ENCODE assay signal across 8 cellular contexts in genomic region chr1:248863011-248863881, GRCh38. TPM values are rescaled to one million over a fixed set of nuclear protein-coding genes. Genes with fewer than 3 reads are reported as not detected.
A peak's percentile ranks its signal among the peaks of the same experiment; 100 is the strongest.
DNase-seq lines count a peak whose midpoint lies in the region; TF ChIP-seq lines count a peak whose summit lies in the region.

No MANE protein-coding gene starts in this region.

- no peak overlapping the region for H3K23ac ChIP-seq in H9 (ENCODE audit: insufficient read length, low read depth, low read length)

- DNase-seq in ELR (ENCODE audit: low read depth) (peak; percentile 81), H9 (peak; percentile 82), SIG-M5 (lab: John Stamatoyannopoulos, UW) (peak; percentile 69), germinal center (ENCODE audit: low spot score) (peak; percentile 77), occipital lobe (lab: John Stamatoyannopoulos, UW) (peak; percentile 79), testis (peak; percentile 96)
- DNase-seq in activated gamma-delta T cell treated with anti-CD3 and anti-CD28 coated beads, Interleukin-2, amount 50 U/mL, for 16 hours (ENCODE audit: low read depth): peak; percentile 63

- no peak overlapping the region for H3T11ph ChIP-seq in H9 (ENCODE audit: low read length)

- no peaks in the 10 kb centered on the region for H4K20me1 ChIP-seq in H9 (ENCODE audit: control insufficient read depth, insufficient read depth, insufficient read length)
- H4K20me1 ChIP-seq in Loucy (ENCODE audit: insufficient read depth, low read length, poor library complexity, severe bottlenecking): no peaks in the 10 kb centered on the region

- H2AK5ac ChIP-seq in H9 (ENCODE audit: insufficient read length, low read length): no peak overlapping the region

- H3K9ac ChIP-seq in H9 (ENCODE audit: extremely low read depth, insufficient read length, low read length) (peak overlapping the region; percentile 39), Loucy (ENCODE audit: low read depth, low read length, poor library complexity, severe bottlenecking) (peak overlapping the region; percentile 74)

- H3K9me3 ChIP-seq in H9 (ENCODE audit: control insufficient read depth, low read depth, low read length) (no peaks in the 10 kb centered on the region), Loucy (ENCODE audit: insufficient read depth, low read depth, low read length) (no peaks in the 10 kb centered on the region), testis (no peaks in the 10 kb centered on the region)

- H4K5ac ChIP-seq in H9 (ENCODE audit: insufficient read length, low read depth, low read length): no peak overlapping the region

- H3K4me2 ChIP-seq in H9 (ENCODE audit: insufficient read depth, insufficient read length, low read length) (peak overlapping the region; percentile 91), Loucy (ENCODE audit: low read depth, low read length, poor library complexity, severe bottlenecking) (peak overlapping the region; percentile 81)

- no peak overlapping the region for H2BK20ac ChIP-seq in H9 (ENCODE audit: low read depth, low read length, poor library complexity, severe bottlenecking)

- peaks cover 0 to 2% of the 10 kb centered on the region in 2 experiments; a peak in 2 of 5 replicates for H3K9me3 Mint-ChIP-seq in H9

- TF ChIP-seq POLR2A in testis (IDR thresholded peaks at IDR 0.05): no peak

- H3K4me3 ChIP-seq in Loucy (ENCODE audit: low read length, poor library complexity, severe bottlenecking) (peak overlapping the region; percentile 76), testis (peak overlapping the region; percentile 45 to 68)

- intact Hi-C loops in testis (cut with DNase I; ENCODE audit: low total_unique reads): no loop called here

- H3K4me1 ChIP-seq in H9 (ENCODE audit: insufficient read depth, low read length): no peaks in the 10 kb centered on the region
- H3K4me1 ChIP-seq in Loucy (ENCODE audit: insufficient read depth, low read length, poor library complexity, severe bottlenecking): peaks cover 31% of the 10 kb centered on the region
- H3K4me1 ChIP-seq in testis: peaks cover 19% of the 10 kb centered on the region

- peak overlapping the region; percentile 74 to 78 for H3K4me3 Mint-ChIP-seq in H9

- H3K79me2 ChIP-seq in H9 (ENCODE audit: insufficient read depth, low read length) (no peaks in the 10 kb centered on the region), Loucy (ENCODE audit: insufficient read depth, low read length) (peaks cover 2% of the 10 kb centered on the region; the same call in 1 of the 2 replicates)

- TF ChIP-seq CTCF in H9 (conservative IDR thresholded peaks at IDR 0.05) (no peak), Loucy (conservative IDR thresholded peaks at IDR 0.05; ENCODE audit: low read length) (no peak), testis (IDR thresholded peaks at IDR 0.05) (no peak)

- no peak overlapping the region for H3K27ac Mint-ChIP-seq in H9

- no peaks in the 10 kb centered on the region for H3F3A ChIP-seq in Loucy (ENCODE audit: low read depth)

- peaks cover 16% of the 10 kb centered on the region for H3K23me2 ChIP-seq in H9 (ENCODE audit: insufficient read length, low read depth, low read length, poor library complexity, severe bottlenecking)

- no peak overlapping the region for H2BK120ac ChIP-seq in H9 (ENCODE audit: low read depth, low read length, poor library complexity, severe bottlenecking)

- H3K9me2 ChIP-seq in Loucy (replicated peaks; ENCODE audit: low read depth, low read length): no peaks in the 10 kb centered on the region

- no peaks in the 10 kb centered on the region for H3K79me1 ChIP-seq in H9 (ENCODE audit: insufficient read depth, low read depth, low read length, poor library complexity, severe bottlenecking)

- H2AFZ ChIP-seq in H9 (ENCODE audit: low read length) (no peak overlapping the region), Loucy (ENCODE audit: low read length) (peak overlapping the region; percentile 80)

- no peak overlapping the region for H3K27ac ChIP-seq in H9 (ENCODE audit: insufficient read length, low read depth, low read length)
- peak overlapping the region; percentile 52 to 57 for H3K27ac ChIP-seq in testis

- no peak overlapping the region for H3K56ac ChIP-seq in H9 (ENCODE audit: insufficient read length, low read depth, low read length)

- no peak overlapping the region for H2BK5ac ChIP-seq in H9 (ENCODE audit: insufficient read length, low read length)

- no peak overlapping the region for H4K91ac ChIP-seq in H9 (ENCODE audit: insufficient read length, low read depth, low read length)

- peak overlapping the region; percentile 66 for H3K14ac ChIP-seq in H9 (ENCODE audit: insufficient read depth, low read length)

- H3K27me3 Mint-ChIP-seq in H9 (ENCODE audit: low read depth): peaks cover 53% of the 10 kb centered on the region

- no peak overlapping the region for H2BK15ac ChIP-seq in H9 (ENCODE audit: low read depth, low read length)

- H3K27me3 ChIP-seq in H9 (ENCODE audit: insufficient read depth, low read length) (no peaks in the 10 kb centered on the region; the same call in 1 of the 2 replicates), Loucy (ENCODE audit: insufficient read depth, low read length, poor library complexity, severe bottlenecking) (no peaks in the 10 kb centered on the region), testis (no peaks in the 10 kb centered on the region)

- H4K8ac ChIP-seq in H9 (replicated peaks; ENCODE audit: insufficient read length, low read depth, low read length): no peak overlapping the region

- H3K4ac ChIP-seq in H9 (ENCODE audit: low read depth, low read length): no peak overlapping the region

- peaks cover 19 to 22% of the 10 kb centered on the region in 2 experiments for H3K4me1 Mint-ChIP-seq in H9

- H3K36me3 Mint-ChIP-seq in H9 (ENCODE audit: insufficient read depth in 1 of 3, low read depth in 3 of 3): peaks cover 0 to 2% (median 0%) of the 10 kb centered on the region in 3 experiments; a peak in 1 of 7 replicates

- H3K18ac ChIP-seq in H9 (ENCODE audit: insufficient read length, low read depth, low read length): peak overlapping the region; percentile 68

- no peak overlapping the region for H2BK12ac ChIP-seq in H9 (ENCODE audit: insufficient read length, low read depth, low read length)

- WGBS in H9 (ENCODE audit: extremely low coverage, insufficient read length, low lambda C conversion rate): no CpG with 5 or more reads among the region's 46 CpGs
- WGBS in testis, 2 donors: 3 to 4% methylated on average over 7 to 37 of the region's 46 CpGs

- H3K36me3 ChIP-seq in Loucy (ENCODE audit: insufficient read depth, low read length) (no peaks in the 10 kb centered on the region), testis (ENCODE audit: low read depth, missing control alignments) (no peaks in the 10 kb centered on the region)

RNA-seq across cellular contexts. Expression of gene ZNF692, which starts 4.4 kb away (rescaled TPM):
- total RNA-seq in H9 (2021): 40.0 and 40.1 TPM in 2 replicates
- 27.0 TPM for total RNA-seq in occipital lobe
- total RNA-seq in testis: 10 to 100 TPM; 86.2 to 89.4 TPM
- 82.9 TPM for polyA plus RNA-seq in testis (ENCODE audit: insufficient read depth, low read depth, low replicate concordance)

RNA-seq across cellular contexts. Expression of gene ZNF672, which starts 25.2 kb away (rescaled TPM):
- total RNA-seq in H9 (2021) (28.5 and 29.4 TPM in 2 replicates), occipital lobe (14.0 TPM), testis (10 to 100 TPM; 57.3 to 65.0 TPM)
- 28.4 TPM for polyA plus RNA-seq in testis (ENCODE audit: insufficient read depth, low read depth, low replicate concordance)

RNA-seq across cellular contexts. Expression of gene SH3BP5L, which starts 37.5 kb away (rescaled TPM):
- total RNA-seq in H9 (2021): 27.6 and 28.8 TPM in 2 replicates
- total RNA-seq in occipital lobe: 27.5 TPM
- total RNA-seq in testis: 10 to 100 TPM; 31.1 to 31.5 TPM
- polyA plus RNA-seq in testis (ENCODE audit: insufficient read depth, low read depth, low replicate concordance): 26.8 TPM

RNA-seq across cellular contexts. Expression of gene PGBD2, which starts 42.8 kb away (rescaled TPM):
- 10.4 and 10.6 TPM in 2 replicates for total RNA-seq in H9 (2021)
- 13.3 TPM for total RNA-seq in occipital lobe
- total RNA-seq in testis: 10 to 100 TPM; 12.2 to 13.5 TPM
- polyA plus RNA-seq in testis (ENCODE audit: insufficient read depth, low read depth, low replicate concordance): 18.8 TPM
